In the genomic region with DNA sequence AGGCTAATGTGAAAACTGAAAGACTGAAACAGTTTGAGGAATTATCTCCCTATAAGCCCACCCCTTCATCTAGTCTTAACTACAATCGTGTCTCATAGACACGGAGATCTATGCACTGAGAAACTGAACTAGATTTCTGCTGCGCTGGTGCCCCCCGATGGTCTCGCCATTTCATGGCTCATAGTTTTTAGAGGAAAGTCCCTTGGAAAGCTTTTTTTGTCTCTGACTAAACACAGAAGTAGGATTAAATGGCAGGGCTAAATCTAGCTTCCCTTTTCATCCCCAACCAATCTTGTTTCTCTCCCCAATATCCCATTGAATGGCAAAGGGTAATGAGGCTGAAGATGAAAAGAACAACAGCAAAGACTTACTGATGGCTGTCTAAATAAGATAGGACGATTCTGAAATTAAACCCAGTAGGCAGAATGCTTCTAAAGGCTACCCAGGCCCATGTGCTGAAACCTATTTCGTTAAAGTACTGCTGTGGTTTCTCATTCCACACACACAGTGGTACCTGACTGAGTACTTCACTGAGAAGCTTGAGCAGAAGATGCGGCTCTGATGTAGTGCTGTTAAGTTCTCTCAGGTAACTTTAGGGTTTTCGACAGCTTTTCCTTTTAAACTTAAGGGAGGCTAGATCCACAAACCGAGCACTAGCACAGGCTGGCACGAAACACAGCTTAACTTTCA, we compare ENCODE assay signal across 9 cellular contexts.
A peak's percentile ranks its signal among the peaks of the same experiment; 100 is the strongest.
DNase-seq lines count a peak whose midpoint lies in the region; ATAC-seq and TF ChIP-seq lines count a peak whose summit lies in the region.
"Had no signal": no experiment of that assay in that cellular context is flagged by ENCODE, and none has a peak within 500 bp of the region (broad histone marks: within the 10 kb centered on the region; RNA-seq: fewer than 3 reads in every experiment).

No MANE protein-coding gene starts in this region.

- H3K9ac ChIP-seq in neural cell (ENCODE audit: low read length) = no peak overlapping the region

- TF ChIP-seq RAD21 in neural cell (conservative IDR thresholded peaks at IDR 0.05) = peak; percentile 60

- ATAC-seq in omental fat pad (ENCODE audit: low FRiP score) = no peak

- no peak overlapping the region for H3K27ac ChIP-seq in dorsolateral prefrontal cortex
- no peak overlapping the region for H3K27ac ChIP-seq in neural cell (ENCODE audit: low read length)
- H3K27ac ChIP-seq in coronary artery = no peak overlapping the region
- H3K27ac ChIP-seq: epithelial cell of prostate had no signal

- H3K4me2 ChIP-seq in neural cell (ENCODE audit: low read length) = no peak overlapping the region

- TF ChIP-seq CTCF in dorsolateral prefrontal cortex (IDR thresholded peaks at IDR 0.05 in 54 of 56, conservative IDR thresholded peaks at IDR 0.05 in 2 of 56; ENCODE audit: low read depth in 1 of 56, partially characterized antibody in 56 of 56) (peak in 41 of 56 donors; percentile 10 to 59 (median 37)), neural cell (IDR thresholded peaks at IDR 0.05; ENCODE audit: poor library complexity, severe bottlenecking) (peak; percentile 55), omental fat pad (IDR thresholded peaks at IDR 0.05) (no peak), coronary artery (IDR thresholded peaks at IDR 0.05) (no peak)

- H3K27me3 ChIP-seq in dorsolateral prefrontal cortex (peaks cover 0 to 7% (median 0%) of the 10 kb centered on the region in 45 donors), neural cell (ENCODE audit: insufficient read depth, low read depth, low read length) (no peaks in the 10 kb centered on the region)

- H3K9me3 ChIP-seq in neural cell (ENCODE audit: low read length) = no peaks in the 10 kb centered on the region

- no peaks in the 10 kb centered on the region for H3K9me2 ChIP-seq in neural cell (ENCODE audit: insufficient read depth, low read length)

- H3F3A ChIP-seq in neural cell (ENCODE audit: insufficient read depth, low read length, poor library complexity, severe bottlenecking) = no peaks in the 10 kb centered on the region

- no peaks in the 10 kb centered on the region for H3K79me2 ChIP-seq in neural cell (replicated peaks; ENCODE audit: insufficient read depth, low read length)

- H3K36me3 ChIP-seq in neural cell (ENCODE audit: insufficient read depth, low read length) = no peaks in the 10 kb centered on the region

- no peak for TF ChIP-seq EP300 in neural cell (conservative IDR thresholded peaks at IDR 0.05; ENCODE audit: poor library complexity, severe bottlenecking)

- no peaks in the 10 kb centered on the region for H4K20me1 ChIP-seq in neural cell (ENCODE audit: insufficient read depth)

- DNase-seq in SKM-1 treated with dmso at 0.1 percent for 144 hours (lab: John Stamatoyannopoulos, UW; ENCODE audit: unreplicated experiment) (peak; percentile 34), SKM-1 (lab: John Stamatoyannopoulos, UW; ENCODE audit: unreplicated experiment) (no peak), HK-2 (ENCODE audit: unreplicated experiment) (peak; percentile 29), dorsolateral prefrontal cortex (peak in 2 of 10 donors; percentile 42), omental fat pad (ENCODE audit: low spot score) (no peak), coronary artery (ENCODE audit: low spot score) (no peak)
- DNase-seq in activated CD4-positive, alpha-beta T cell treated with anti-CD3 and anti-CD28 coated beads for 1 hour = peak; percentile 42

- intact Hi-C loops in dorsolateral prefrontal cortex (cut with DNase I) = loop anchor here in 1 of 2 donors (10.0 kb wide), 1 partner anchor 737 kb away; no protein-coding TSS in a partner anchor

- no peak overlapping the region for H2AFZ ChIP-seq in neural cell (ENCODE audit: low read depth, low read length)

- H3K4me3 ChIP-seq in dorsolateral prefrontal cortex (no peak overlapping the region), neural cell (ENCODE audit: low read length) (no peak overlapping the region), coronary artery (no peak overlapping the region)

TF ChIP-seq in neural cell, 6 proteins besides CTCF, POLR2A, EP300 and RAD21:
- TF ChIP-seq, protein P1, sequence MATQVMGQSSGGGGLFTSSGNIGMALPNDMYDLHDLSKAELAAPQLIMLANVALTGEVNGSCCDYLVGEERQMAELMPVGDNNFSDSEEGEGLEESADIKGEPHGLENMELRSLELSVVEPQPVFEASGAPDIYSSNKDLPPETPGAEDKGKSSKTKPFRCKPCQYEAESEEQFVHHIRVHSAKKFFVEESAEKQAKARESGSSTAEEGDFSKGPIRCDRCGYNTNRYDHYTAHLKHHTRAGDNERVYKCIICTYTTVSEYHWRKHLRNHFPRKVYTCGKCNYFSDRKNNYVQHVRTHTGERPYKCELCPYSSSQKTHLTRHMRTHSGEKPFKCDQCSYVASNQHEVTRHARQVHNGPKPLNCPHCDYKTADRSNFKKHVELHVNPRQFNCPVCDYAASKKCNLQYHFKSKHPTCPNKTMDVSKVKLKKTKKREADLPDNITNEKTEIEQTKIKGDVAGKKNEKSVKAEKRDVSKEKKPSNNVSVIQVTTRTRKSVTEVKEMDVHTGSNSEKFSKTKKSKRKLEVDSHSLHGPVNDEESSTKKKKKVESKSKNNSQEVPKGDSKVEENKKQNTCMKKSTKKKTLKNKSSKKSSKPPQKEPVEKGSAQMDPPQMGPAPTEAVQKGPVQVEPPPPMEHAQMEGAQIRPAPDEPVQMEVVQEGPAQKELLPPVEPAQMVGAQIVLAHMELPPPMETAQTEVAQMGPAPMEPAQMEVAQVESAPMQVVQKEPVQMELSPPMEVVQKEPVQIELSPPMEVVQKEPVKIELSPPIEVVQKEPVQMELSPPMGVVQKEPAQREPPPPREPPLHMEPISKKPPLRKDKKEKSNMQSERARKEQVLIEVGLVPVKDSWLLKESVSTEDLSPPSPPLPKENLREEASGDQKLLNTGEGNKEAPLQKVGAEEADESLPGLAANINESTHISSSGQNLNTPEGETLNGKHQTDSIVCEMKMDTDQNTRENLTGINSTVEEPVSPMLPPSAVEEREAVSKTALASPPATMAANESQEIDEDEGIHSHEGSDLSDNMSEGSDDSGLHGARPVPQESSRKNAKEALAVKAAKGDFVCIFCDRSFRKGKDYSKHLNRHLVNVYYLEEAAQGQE (IDR thresholded peaks at IDR 0.05; ENCODE audit: borderline replicate concordance) = no peak
- no peak for TF ChIP-seq EZH2 (IDR thresholded peaks at IDR 0.05; ENCODE audit: borderline replicate concordance, insufficient read depth, low read length, poor library complexity, severe bottlenecking)
- peak; percentile 46 for TF ChIP-seq SMC3 (conservative IDR thresholded peaks at IDR 0.05; ENCODE audit: poor library complexity)
- TF ChIP-seq MXI1 (conservative IDR thresholded peaks at IDR 0.05; ENCODE audit: poor library complexity, severe bottlenecking) = no peak
- no peak for TF ChIP-seq POLR2AphosphoS5 (IDR thresholded peaks at IDR 0.05)
TF ChIP-seq in neural cell: peak in this region for 1.

Comparison
In these comparisons a context has a peak if more than half of its experiments do, and no peak if none do; other contexts are left out.
1. DNase-seq: peak in SKM-1 treated with dmso at 0.1 percent for 144 hours (single experiment), HK-2 (single experiment) and activated CD4-positive, alpha-beta T cell treated with anti-CD3 and anti-CD28 coated beads for 1 hour (single experiment); none in SKM-1 (single experiment), omental fat pad (single experiment) and coronary artery (single experiment).
2. CTCF ChIP-seq: peak in dorsolateral prefrontal cortex (41 of 56) and neural cell (single experiment); none in omental fat pad (0 of 3) and coronary artery (single experiment).